ENCODE assay signal across 1 cellular context in the genomic region with DNA sequence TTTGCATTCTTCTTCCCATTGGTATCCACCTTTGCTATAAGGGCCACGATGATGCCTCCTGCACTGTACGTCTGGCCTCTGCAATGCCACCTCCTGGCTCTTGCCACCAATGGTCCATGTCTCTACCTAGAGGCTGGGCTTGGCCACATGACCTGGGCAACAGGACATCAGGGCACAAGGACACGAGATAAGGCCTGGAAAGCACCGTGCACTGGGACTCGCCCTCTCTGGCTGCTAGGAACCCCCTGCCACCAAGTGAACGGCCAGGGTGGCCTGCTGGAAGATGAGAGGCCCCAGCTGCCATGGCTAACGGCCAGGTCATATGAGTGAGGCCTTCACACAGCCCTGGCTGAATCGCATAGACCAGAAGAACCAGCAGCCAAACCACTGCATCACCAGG.
TF ChIP-seq lines count a peak whose summit lies in the region.

No MANE protein-coding gene starts in this region.

TF ChIP-seq in SK-N-SH treated with all-trans-retinoic acid at 6 μM for 48 hours, 23 proteins besides CTCF, POLR2A, EP300 and RAD21 (continued from another document):
- TF ChIP-seq, protein P1, sequence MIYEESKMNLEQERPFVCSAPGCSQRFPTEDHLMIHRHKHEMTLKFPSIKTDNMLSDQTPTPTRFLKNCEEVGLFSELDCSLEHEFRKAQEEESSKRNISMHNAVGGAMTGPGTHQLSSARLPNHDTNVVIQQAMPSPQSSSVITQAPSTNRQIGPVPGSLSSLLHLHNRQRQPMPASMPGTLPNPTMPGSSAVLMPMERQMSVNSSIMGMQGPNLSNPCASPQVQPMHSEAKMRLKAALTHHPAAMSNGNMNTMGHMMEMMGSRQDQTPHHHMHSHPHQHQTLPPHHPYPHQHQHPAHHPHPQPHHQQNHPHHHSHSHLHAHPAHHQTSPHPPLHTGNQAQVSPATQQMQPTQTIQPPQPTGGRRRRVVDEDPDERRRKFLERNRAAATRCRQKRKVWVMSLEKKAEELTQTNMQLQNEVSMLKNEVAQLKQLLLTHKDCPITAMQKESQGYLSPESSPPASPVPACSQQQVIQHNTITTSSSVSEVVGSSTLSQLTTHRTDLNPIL (CRISPR knock-in tag; IDR thresholded peaks at IDR 0.05; ENCODE audit: low read depth): no peak
- no peak for TF ChIP-seq CSDC2 (CRISPR knock-in tag; IDR thresholded peaks at IDR 0.05)
- no peak for TF ChIP-seq ZNF565 (CRISPR knock-in tag; conservative IDR thresholded peaks at IDR 0.05; ENCODE audit: low read depth)
- no peak for TF ChIP-seq ZNF70 (CRISPR knock-in tag; IDR thresholded peaks at IDR 0.05)
- TF ChIP-seq ZFP3 (CRISPR knock-in tag; IDR thresholded peaks at IDR 0.05): no peak
- no peak for TF ChIP-seq SNAI2 (CRISPR knock-in tag; IDR thresholded peaks at IDR 0.05)
- no peak for TF ChIP-seq ZC3H10 (CRISPR knock-in tag; IDR thresholded peaks at IDR 0.05)
